In genomic region chr16:15418206-15418605, GRCh38 we compare ENCODE assay signal across 2 cellular contexts.
TF ChIP-seq lines count a peak whose summit lies in the region.

No MANE protein-coding gene starts in this region.

TF ChIP-seq in IMR-90, 13 proteins besides CTCF, POLR2A, EP300 and RAD21:
- no peak for TF ChIP-seq FOS (IDR thresholded peaks at IDR 0.05; ENCODE audit: low read depth, low read length)
- TF ChIP-seq MXI1 (IDR thresholded peaks at IDR 0.05; ENCODE audit: borderline replicate concordance, low read depth, low read length) = no peak
- TF ChIP-seq, protein P1, sequence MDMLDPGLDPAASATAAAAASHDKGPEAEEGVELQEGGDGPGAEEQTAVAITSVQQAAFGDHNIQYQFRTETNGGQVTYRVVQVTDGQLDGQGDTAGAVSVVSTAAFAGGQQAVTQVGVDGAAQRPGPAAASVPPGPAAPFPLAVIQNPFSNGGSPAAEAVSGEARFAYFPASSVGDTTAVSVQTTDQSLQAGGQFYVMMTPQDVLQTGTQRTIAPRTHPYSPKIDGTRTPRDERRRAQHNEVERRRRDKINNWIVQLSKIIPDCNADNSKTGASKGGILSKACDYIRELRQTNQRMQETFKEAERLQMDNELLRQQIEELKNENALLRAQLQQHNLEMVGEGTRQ (IDR thresholded peaks at IDR 0.05; ENCODE audit: low read depth, low read length) = peak; percentile 26; the same call in 1 of the 2 replicates

TF ChIP-seq in WTC11, 78 proteins besides CTCF, POLR2A, EP300 and RAD21:
- TF ChIP-seq, protein P1 (CRISPR knock-in tag; IDR thresholded peaks at IDR 0.05) = peak; percentile 36; the same call in 1 of the 2 replicates
- no peak for TF ChIP-seq ZNF532 (CRISPR knock-in tag; IDR thresholded peaks at IDR 0.05; ENCODE audit: borderline replicate concordance)
